In genomic region chr15:62549345-62549970, GRCh38 we compare ENCODE assay signal across 8 cellular contexts.
A peak's percentile ranks its signal among the peaks of the same experiment; 100 is the strongest.
DNase-seq lines count a peak whose midpoint lies in the region; FAIRE-seq and TF ChIP-seq lines count a peak whose summit lies in the region.

No MANE protein-coding gene starts in this region.

- H3K36me3 ChIP-seq in left ventricle myocardium inferior, result no peaks in the 10 kb centered on the region
- no peaks in the 10 kb centered on the region for H3K36me3 ChIP-seq in effector memory CD4-positive, alpha-beta T cell (ENCODE audit: control insufficient read depth, insufficient read depth, low read length)

- no peak overlapping the region for H3K4me3 ChIP-seq in left ventricle myocardium inferior
- H3K4me3 ChIP-seq in fibroblast of pulmonary artery (replicated peaks; ENCODE audit: low read depth, low read length), result no peak overlapping the region
- no peak overlapping the region for H3K4me3 ChIP-seq in effector memory CD4-positive, alpha-beta T cell (ENCODE audit: insufficient read depth, low read depth, low read length, poor library complexity, severe bottlenecking)

- TF ChIP-seq CTCF in left ventricle myocardium inferior (IDR thresholded peaks at IDR 0.05; ENCODE audit: borderline replicate concordance) (peak; percentile 56), fibroblast of pulmonary artery (IDR thresholded peaks at IDR 0.05; ENCODE audit: low read length, missing control alignments) (peak; percentile 66)

- intact Hi-C loops in left ventricle myocardium inferior (cut with micrococcal nuclease), result loop anchor here (5.0 kb wide), 1 partner anchor 157 kb away; the partner anchor contains the start of gene TLN2
- intact Hi-C loops in cardiac septum (cut with DNase I), result no loop called here

- peaks cover 53% of the 10 kb centered on the region for H3K4me1 ChIP-seq in left ventricle myocardium inferior
- H3K4me1 ChIP-seq in effector memory CD4-positive, alpha-beta T cell (ENCODE audit: control insufficient read depth, insufficient read depth, low read length, poor library complexity, severe bottlenecking), result no peaks in the 10 kb centered on the region

- H3K9me3 ChIP-seq in left ventricle myocardium inferior (replicated peaks), result peaks cover 7% of the 10 kb centered on the region
- no peaks in the 10 kb centered on the region for H3K9me3 ChIP-seq in effector memory CD4-positive, alpha-beta T cell (ENCODE audit: control insufficient read depth, low read length)

- no peak for DNase-seq in left ventricle myocardium inferior
- no peak for DNase-seq in cardiac septum (ENCODE audit: low spot score)
- DNase-seq in OCI-M1 (lab: John Stamatoyannopoulos, UW), result peak; percentile 52
- DNase-seq in fibroblast of pulmonary artery (ENCODE audit: low read depth), result peak; percentile 57
- peak; percentile 54 for DNase-seq in urothelium cell line (ENCODE audit: low spot score)
- DNase-seq in NCI-H1930 (lab: John Stamatoyannopoulos, UW), result no peak
- DNase-seq in GM19239 (ENCODE audit: insufficient read length, low spot score), result no peak
- no peak for DNase-seq in effector memory CD4-positive, alpha-beta T cell

- no peak overlapping the region for H3K27ac ChIP-seq in left ventricle myocardium inferior (replicated peaks)
- H3K27ac ChIP-seq in effector memory CD4-positive, alpha-beta T cell (ENCODE audit: insufficient read depth, low read length, poor library complexity, severe bottlenecking), result no peak overlapping the region

- H3K27me3 ChIP-seq in left ventricle myocardium inferior (ENCODE audit: low read depth), result no peaks in the 10 kb centered on the region
- no peaks in the 10 kb centered on the region for H3K27me3 ChIP-seq in effector memory CD4-positive, alpha-beta T cell (replicated peaks; ENCODE audit: control insufficient read depth, insufficient read depth, low read length, poor library complexity, severe bottlenecking)

- FAIRE-seq in urothelium cell line (lab: Jason Lieb, UNC) (peak; percentile 13), GM19239 (lab: Jason Lieb, UNC) (no peak)

Comparison
In these comparisons a context has a peak if more than half of its experiments do, and no peak if none do; other contexts are left out.
1. DNase-seq: peak in OCI-M1 (single experiment), fibroblast of pulmonary artery (single experiment) and urothelium cell line (single experiment); none in left ventricle myocardium inferior (single experiment), cardiac septum (single experiment), NCI-H1930 (0 of 2), GM19239 (single experiment) and effector memory CD4-positive, alpha-beta T cell (0 of 3).